Comparison of ENCODE assay signal across 10 cellular contexts in the genomic region with DNA sequence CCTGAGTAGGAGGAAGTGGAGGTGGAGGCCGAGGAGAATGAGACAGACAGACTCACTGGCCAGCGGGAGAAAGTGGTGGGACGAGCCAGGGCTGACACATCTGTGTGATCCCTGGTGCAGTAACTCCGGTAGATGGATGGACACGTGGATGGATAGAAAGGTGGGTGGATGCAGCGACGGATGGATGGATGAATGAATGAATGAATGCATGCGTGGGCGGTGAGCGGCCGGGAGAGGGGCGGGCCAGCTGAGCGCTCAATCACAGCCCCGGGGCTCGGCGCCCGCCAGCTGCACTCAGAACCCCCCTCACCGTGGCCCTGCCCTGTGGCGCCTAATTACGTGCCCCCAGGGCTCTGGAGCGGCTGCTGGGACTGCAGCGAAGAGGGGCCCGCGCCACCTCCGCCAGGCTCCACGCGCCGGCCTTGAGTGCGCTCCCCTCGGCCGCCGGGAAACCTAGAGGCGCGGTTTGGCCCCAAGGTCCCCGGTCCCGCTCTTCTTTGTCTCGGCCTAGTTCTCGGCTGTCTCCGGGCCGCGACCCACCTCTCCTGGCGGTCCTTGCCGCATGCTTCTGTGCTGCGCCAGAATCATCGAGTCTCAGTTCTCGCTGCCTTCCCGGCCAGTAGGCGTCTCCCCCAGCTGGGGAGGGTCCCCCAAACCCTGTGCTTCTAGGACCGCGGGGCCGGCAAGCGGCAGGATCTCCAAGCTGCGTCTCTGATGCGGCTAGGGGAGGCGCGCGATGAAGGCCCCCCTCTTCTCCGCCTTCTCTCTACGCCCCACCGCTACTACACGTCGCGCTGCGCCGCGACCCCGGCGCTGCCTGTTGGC. TPM values are rescaled to one million over a fixed set of nuclear protein-coding genes. Genes with fewer than 3 reads are reported as not detected.
DNase-seq lines count a peak whose midpoint lies in the region; ATAC-seq and TF ChIP-seq lines count a peak whose summit lies in the region.
"Had no signal": no experiment of that assay in that cellular context is flagged by ENCODE, and none has a peak within 500 bp of the region (broad histone marks: within the 10 kb centered on the region; RNA-seq: fewer than 3 reads in every experiment).

No MANE protein-coding gene starts in this region.

- in situ Hi-C loops in GM13976 (cut with MboI; ENCODE audit: low sequenced_read_pairs, unreplicated experiment) = no loop called here

- H3K4me1 Mint-ChIP-seq in T-cell = peaks cover 51 to 56% (median 54%) of the 10 kb centered on the region in 3 donors

- no peaks in the 10 kb centered on the region for H3K9me3 Mint-ChIP-seq in T-cell

- H3K4me3 ChIP-seq in foreskin fibroblast (ENCODE audit: low read depth in 1 of 2, low read length in 2 of 2) = peak overlapping the region; percentile 50 to 52

- H3K27ac Mint-ChIP-seq in T-cell = no peak overlapping the region

- H3K36me3 Mint-ChIP-seq in T-cell = peaks cover 15% of the 10 kb centered on the region

- CTCF ChIA-PET in T-cell (lab: Charles Lee) = no interaction called here

- no peak for TF ChIP-seq CTCF in foreskin fibroblast (IDR thresholded peaks at IDR 0.05; ENCODE audit: low read depth, low read length)
- no peak for TF ChIP-seq CTCF in GM10266 (IDR thresholded peaks at IDR 0.05; ENCODE audit: control insufficient read depth, insufficient read depth, low read depth, missing control alignments)
- TF ChIP-seq CTCF in GM13976 (IDR thresholded peaks at IDR 0.05; ENCODE audit: borderline replicate concordance, control extremely low read depth, extremely low read depth, insufficient read depth, missing control alignments) = no peak

- ATAC-seq in T-cell (replicated peaks in 1 of 4) = peak in 3 of 4 experiments; percentile 25 to 35 (median 29)

- peak overlapping the region; percentile 79 to 85 (median 84) for H3K4me3 Mint-ChIP-seq in T-cell

- H3K27me3 Mint-ChIP-seq in T-cell = peaks cover 21 to 31% of the 10 kb centered on the region in 2 donors

- DNase-seq in EH (ENCODE audit: low read depth) = peak; percentile 30
- DNase-seq in T-cell = peak in 5 of 34 experiments; percentile 15 to 41 (median 33)
- peak in 1 of 2 donors; percentile 47 for DNase-seq in foreskin fibroblast
- peak; percentile 87 for DNase-seq in retina
- no peak for DNase-seq in GM10266 (ENCODE audit: extremely low spot score)
- DNase-seq in GM13976 (ENCODE audit: low spot score) = no peak
- no peak for DNase-seq in mesenteric fat pad (ENCODE audit: low spot score)
- no peak for DNase-seq in H4 (ENCODE audit: low spot score)
- DNase-seq: activated CD4-positive, alpha-beta T cell treated with anti-CD3 and anti-CD28 coated beads for 48 hours; lower lobe of right lung had no signal

- POLR2A ChIA-PET in T-cell (lab: Charles Lee) = no interaction called here

RNA-seq across cellular contexts. Expression of a gene that starts 41.0 kb away (rescaled TPM):
- total RNA-seq in T-cell (10 to 100 TPM; 20.1 to 31.2 (median 24.5) TPM), mesenteric fat pad (21.2 TPM)
- total RNA-seq in H4 (2014; rRNA removed; shearing (Covaris generic)) = 2.4 and 3.6 TPM in 2 replicates

Comparison
In these comparisons a context has a peak if more than half of its experiments do, and no peak if none do; other contexts are left out.
1. DNase-seq: peak in EH (single experiment) and retina (single experiment); none in GM10266 (single experiment), GM13976 (single experiment), mesenteric fat pad (single experiment) and H4 (single experiment).